In genomic region chr1:173473599-173474011, GRCh38 we compare ENCODE assay signal across 11 cellular contexts. TPM values are rescaled to one million over a fixed set of nuclear protein-coding genes. Genes with fewer than 3 reads are reported as not detected.
A peak's percentile ranks its signal among the peaks of the same experiment; 100 is the strongest.
DNase-seq lines count a peak whose midpoint lies in the region; ATAC-seq and TF ChIP-seq lines count a peak whose summit lies in the region.
"Had no signal": no experiment of that assay in that cellular context is flagged by ENCODE, and none has a peak within 500 bp of the region (broad histone marks: within the 10 kb centered on the region; RNA-seq: fewer than 3 reads in every experiment).

No MANE protein-coding gene starts in this region.

- H3K9me3 Mint-ChIP-seq in naive thymus-derived CD4-positive, alpha-beta T cell: peaks cover 0 to 36% (median 17%) of the 10 kb centered on the region in 11 donors

- no peak overlapping the region for H3K27ac ChIP-seq in naive thymus-derived CD4-positive, alpha-beta T cell (ENCODE audit: low read depth, low read length)
- H3K27ac ChIP-seq in neuronal stem cell (replicated peaks; ENCODE audit: low read length): no peak overlapping the region

- no peak overlapping the region for H3K18ac ChIP-seq in neuronal stem cell (ENCODE audit: low read length)

- CTCF ChIA-PET in naive thymus-derived CD4-positive, alpha-beta T cell (lab: Charles Lee): interaction anchor here (0.6 to 1.0 kb wide), 3 partner anchors 17 to 54 kb away, joined by 3 to 4 read pairs (median 3); no protein-coding TSS in a partner anchor

- peak; percentile 42 for DNase-seq in AG10803 (ENCODE audit: low read depth)
- DNase-seq in MG63: peak; percentile 25
- no peak for DNase-seq in naive thymus-derived CD4-positive, alpha-beta T cell
- DNase-seq in NCI-H128 (lab: John Stamatoyannopoulos, UW; ENCODE audit: unreplicated experiment): no peak
- no peak for DNase-seq in GM10266 (ENCODE audit: extremely low spot score)
- DNase-seq in neuronal stem cell (ENCODE audit: low spot score): no peak
- DNase-seq: glutamatergic neuron, ovary, SHP77 had no signal

- H2BK5ac ChIP-seq in neuronal stem cell (ENCODE audit: low read length): no peak overlapping the region

- peaks cover 8% of the 10 kb centered on the region for H3K79me1 ChIP-seq in neuronal stem cell (ENCODE audit: low read depth, low read length)

- H3K4me3 Mint-ChIP-seq in naive thymus-derived CD4-positive, alpha-beta T cell: peak overlapping the region in 7 of 10 donors; percentile 3 to 89 (median 52)

- H2AFZ ChIP-seq in neuronal stem cell (ENCODE audit: low read length): no peak overlapping the region

- no peaks in the 10 kb centered on the region for H3K27me3 Mint-ChIP-seq in naive thymus-derived CD4-positive, alpha-beta T cell

- no peak overlapping the region for H2BK15ac ChIP-seq in neuronal stem cell (ENCODE audit: low read length)

- no peak overlapping the region for H3K23ac ChIP-seq in neuronal stem cell (ENCODE audit: low read depth, low read length, poor library complexity)

- no peak overlapping the region for H2BK12ac ChIP-seq in neuronal stem cell (ENCODE audit: low read length)

- peaks cover 32 to 51% (median 44%) of the 10 kb centered on the region in 7 donors for H3K4me1 Mint-ChIP-seq in naive thymus-derived CD4-positive, alpha-beta T cell

- H3K4me1 ChIP-seq in endocrine pancreas (ENCODE audit: control insufficient read depth, insufficient read depth, low read length) (peaks cover 9% of the 10 kb centered on the region), neuronal stem cell (ENCODE audit: control insufficient read depth in 2 of 2, insufficient read depth in 1 of 2, low read depth in 1 of 2, low read length in 2 of 2) (peaks cover 4 to 6% of the 10 kb centered on the region in 2 donors)
- peaks cover 19 to 20% of the 10 kb centered on the region in 2 donors for H3K4me1 ChIP-seq in naive thymus-derived CD4-positive, alpha-beta T cell (ENCODE audit: control insufficient read depth in 2 of 2, insufficient read depth in 2 of 2, low read length in 2 of 2)

- no peak overlapping the region for H3K4me2 ChIP-seq in neuronal stem cell (ENCODE audit: insufficient read depth, low read length, poor library complexity, severe bottlenecking)

- no peak overlapping the region for H4K8ac ChIP-seq in neuronal stem cell (ENCODE audit: low read depth, low read length)

- no peak overlapping the region for H2AK5ac ChIP-seq in neuronal stem cell (ENCODE audit: low read depth, low read length)

- peaks cover 18 to 58% (median 40%) of the 10 kb centered on the region in 5 donors for H3K36me3 Mint-ChIP-seq in naive thymus-derived CD4-positive, alpha-beta T cell

- H3K27ac Mint-ChIP-seq in naive thymus-derived CD4-positive, alpha-beta T cell: peak overlapping the region in 3 of 9 donors; percentile 25 to 40 (median 36)

- H2BK120ac ChIP-seq in neuronal stem cell (ENCODE audit: low read depth, low read length): no peak overlapping the region

- H3K36me3 ChIP-seq in MG63 (peaks cover 6% of the 10 kb centered on the region), endocrine pancreas (ENCODE audit: control insufficient read depth, insufficient read depth, low read length) (no peaks in the 10 kb centered on the region), neuronal stem cell (replicated peaks in 1 of 2; ENCODE audit: control insufficient read depth in 2 of 2, insufficient read depth in 2 of 2, low read length in 2 of 2) (no peaks in the 10 kb centered on the region)
- peaks cover 0 to 13% (median 0%) of the 10 kb centered on the region in 3 experiments for H3K36me3 ChIP-seq in naive thymus-derived CD4-positive, alpha-beta T cell (ENCODE audit: control insufficient read depth in 2 of 3, insufficient read depth in 3 of 3, low read length in 3 of 3)
- H3K36me3 ChIP-seq: ovary had no signal

- no peak for ATAC-seq in naive thymus-derived CD4-positive, alpha-beta T cell
- no peak for ATAC-seq in HG03196 (IDR thresholded peaks at IDR 0.05; ENCODE audit: unreplicated experiment)

- WGBS in neuronal stem cell (ENCODE audit: extremely low coverage in 2 of 2, insufficient read length in 2 of 2, insufficient replicate concordance in 1 of 2), 2 donors: no CpG with 5 or more reads among the region's 2 CpGs

- H3K4me3 ChIP-seq in AG10803 (ENCODE audit: low read length) (no peak overlapping the region), MG63 (no peak overlapping the region), endocrine pancreas (ENCODE audit: control insufficient read depth, insufficient read depth, low read length) (no peak overlapping the region), neuronal stem cell (ENCODE audit: low read length in 2 of 2) (no peak overlapping the region)
- no peak overlapping the region for H3K4me3 ChIP-seq in naive thymus-derived CD4-positive, alpha-beta T cell (ENCODE audit: low read length)
- H3K4me3 ChIP-seq: ovary had no signal

- no peaks in the 10 kb centered on the region for H3K27me3 ChIP-seq in MG63
- H3K27me3 ChIP-seq in endocrine pancreas (ENCODE audit: control insufficient read depth, insufficient read depth, low read length): no peaks in the 10 kb centered on the region
- H3K27me3 ChIP-seq in naive thymus-derived CD4-positive, alpha-beta T cell (ENCODE audit: control insufficient read depth in 2 of 2, insufficient read depth in 2 of 2, low read length in 2 of 2): no peaks in the 10 kb centered on the region
- no peaks in the 10 kb centered on the region for H3K27me3 ChIP-seq in neuronal stem cell (ENCODE audit: control insufficient read depth in 3 of 3, insufficient read depth in 3 of 3, low read depth in 1 of 3, low read length in 3 of 3)
- H3K27me3 ChIP-seq: ovary had no signal

- intact Hi-C loops in naive thymus-derived CD4-positive, alpha-beta T cell (cut with micrococcal nuclease): no loop called here

- no peak overlapping the region for H4K91ac ChIP-seq in neuronal stem cell (ENCODE audit: low read depth, low read length, poor library complexity)

- H3K9me3 ChIP-seq in MG63 (peaks cover 9% of the 10 kb centered on the region), endocrine pancreas (ENCODE audit: control insufficient read depth, low read length) (no peaks in the 10 kb centered on the region), neuronal stem cell (replicated peaks in 1 of 2; ENCODE audit: control insufficient read depth in 2 of 2, insufficient read depth in 1 of 2, low read depth in 1 of 2, low read length in 2 of 2) (peaks cover 4 to 12% of the 10 kb centered on the region in 2 donors)
- peaks cover 0 to 13% (median 3%) of the 10 kb centered on the region in 3 experiments for H3K9me3 ChIP-seq in naive thymus-derived CD4-positive, alpha-beta T cell (ENCODE audit: control insufficient read depth in 2 of 3, low read length in 3 of 3)

- TF ChIP-seq CTCF in AG10803 (conservative IDR thresholded peaks at IDR 0.05; ENCODE audit: low read length): no peak
- TF ChIP-seq CTCF in GM10266 (IDR thresholded peaks at IDR 0.05; ENCODE audit: control insufficient read depth, insufficient read depth, low read depth, missing control alignments): no peak

- H3K14ac ChIP-seq in neuronal stem cell (ENCODE audit: low read length): no peak overlapping the region

- H3K4ac ChIP-seq in neuronal stem cell (ENCODE audit: low read length): no peak overlapping the region

- H3K9ac ChIP-seq in endocrine pancreas (ENCODE audit: control insufficient read depth, insufficient read depth, low read length) (peak overlapping the region; percentile 4), neuronal stem cell (ENCODE audit: low read depth, low read length, poor library complexity) (no peak overlapping the region)

- POLR2A ChIA-PET in naive thymus-derived CD4-positive, alpha-beta T cell (lab: Charles Lee): interaction anchor here (0.7 to 0.8 kb wide), 2 partner anchors 388 to 395 kb away, joined by 3 to 4 read pairs; partner anchors contain the start of gene ZBTB37

RNA-seq across cellular contexts. Expression of gene PRDX6, which starts 3.5 kb away (rescaled TPM):
- total RNA-seq in MG63 (2014; rRNA removed; shearing (Covaris generic); ENCODE audit: low replicate concordance): 170 and 232 TPM in 2 replicates
- total RNA-seq in naive thymus-derived CD4-positive, alpha-beta T cell: 100 to 1,000 TPM in 2 of 5 experiments, 10 to 100 TPM in 3; 84.8 to 117 (median 95.0) TPM
- polyA plus RNA-seq in naive thymus-derived CD4-positive, alpha-beta T cell: 100 to 1,000 TPM; 148 to 150 TPM
- 225 TPM for polyA plus RNA-seq in neuronal stem cell (2013, experiment 1 of 2)
- polyA plus RNA-seq in neuronal stem cell (2013, experiment 2 of 2): 224 TPM

Comparison
In these comparisons a context has a peak if more than half of its experiments do, and no peak if none do; other contexts are left out.
1. DNase-seq: peak in AG10803 (single experiment) and MG63 (single experiment); none in naive thymus-derived CD4-positive, alpha-beta T cell (0 of 9), NCI-H128 (single experiment), GM10266 (single experiment) and neuronal stem cell (single experiment).